In genomic region chr20:46151936-46152335, GRCh38 we compare ENCODE assay signal across 10 cellular contexts. TPM values are rescaled to one million over a fixed set of nuclear protein-coding genes. Genes with fewer than 3 reads are reported as not detected.
A peak's percentile ranks its signal among the peaks of the same experiment; 100 is the strongest.
DNase-seq lines count a peak whose midpoint lies in the region; ATAC-seq and TF ChIP-seq lines count a peak whose summit lies in the region.
"Had no signal": no experiment of that assay in that cellular context is flagged by ENCODE, and none has a peak within 500 bp of the region (broad histone marks: within the 10 kb centered on the region; RNA-seq: fewer than 3 reads in every experiment).

No MANE protein-coding gene starts in this region.

- ATAC-seq in HG02970 (IDR thresholded peaks at IDR 0.05; ENCODE audit: low FRiP score, unreplicated experiment), result no peak

- H3K9me3 ChIP-seq in SJCRH30 (replicated peaks) (no peaks in the 10 kb centered on the region), vagina (no peaks in the 10 kb centered on the region)
- H3K9me3 ChIP-seq: MG63 had no signal

- H3K27me3 ChIP-seq in SJCRH30, result peaks cover 54% of the 10 kb centered on the region
- H3K27me3 ChIP-seq in vagina, result no peaks in the 10 kb centered on the region

- DNase-seq in activated CD8-positive, alpha-beta memory T cell treated with anti-CD3 and anti-CD28 coated beads, Interleukin-2, amount 50 U/mL, for 48 hours, result peak; percentile 65
- no peak for DNase-seq in activated CD8-positive, alpha-beta memory T cell treated with anti-CD3 and anti-CD28 coated beads for 24 hours
- peak; percentile 71 for DNase-seq in HuH-7.5 (ENCODE audit: low spot score)
- peak; percentile 25 to 52 for DNase-seq in T47D (ENCODE audit: low read depth in 1 of 2, low spot score in 1 of 2)
- peak; percentile 3 to 8 for DNase-seq in stimulated activated CD4-positive, alpha-beta T cell treated with anti-CD3 and anti-CD28 coated beads, Interleukin-1b, Interleukin-23, amount 100 ng/mL, for 4 hours (ENCODE audit: low read depth in 2 of 2)
- DNase-seq in SJCRH30, result no peak
- no peak for DNase-seq in vagina (ENCODE audit: extremely low spot score in 2 of 2)
- DNase-seq: MG63, T1000 had no signal

- TF ChIP-seq CTCF in vagina (IDR thresholded peaks at IDR 0.05), result no peak

- in situ Hi-C loops in T47D (cut with HindIII; ENCODE audit: low pct_unique_long_range_greater_than_20kb, low sequenced_read_pairs), result no loop called here

- no peak overlapping the region for H3K4me3 ChIP-seq in SJCRH30
- no peak overlapping the region for H3K4me3 ChIP-seq in vagina
- H3K4me3 ChIP-seq: MG63 had no signal

- no peak for TF ChIP-seq POLR2A in vagina (IDR thresholded peaks at IDR 0.05)

- intact Hi-C loops in vagina (cut with DNase I), result no loop called here

- no peaks in the 10 kb centered on the region for H3K36me3 ChIP-seq in SJCRH30
- H3K36me3 ChIP-seq in vagina, result no peaks in the 10 kb centered on the region
- H3K36me3 ChIP-seq: MG63 had no signal

- H3K4me1 ChIP-seq in SJCRH30 (no peaks in the 10 kb centered on the region), vagina (no peaks in the 10 kb centered on the region)

- H3K27ac ChIP-seq in SJCRH30, result no peak overlapping the region
- no peak overlapping the region for H3K27ac ChIP-seq in vagina

RNA-seq across cellular contexts. Expression of gene CD40, which starts 33.8 kb away (rescaled TPM):
- total RNA-seq in SJCRH30 (2014; rRNA removed; shearing (Covaris generic)), result 0.10 and 0.12 TPM in 2 replicates
- total RNA-seq in vagina, result 24.6 TPM

Comparison
In these comparisons a context has a peak if more than half of its experiments do, and no peak if none do; other contexts are left out.
1. DNase-seq: peak in activated CD8-positive, alpha-beta memory T cell treated with anti-CD3 and anti-CD28 coated beads, Interleukin-2, amount 50 U/mL, for 48 hours (single experiment), HuH-7.5 (single experiment), T47D (2 of 2) and stimulated activated CD4-positive, alpha-beta T cell treated with anti-CD3 and anti-CD28 coated beads, Interleukin-1b, Interleukin-23, amount 100 ng/mL, for 4 hours (2 of 2); none in activated CD8-positive, alpha-beta memory T cell treated with anti-CD3 and anti-CD28 coated beads for 24 hours (single experiment), SJCRH30 (0 of 2) and vagina (0 of 2).
2. RNA of gene CD40, which starts 33.8 kb away (total RNA-seq): 24.6 TPM in vagina (single experiment); 0.10 to 0.12 TPM in SJCRH30; every median in the first group is over 10 times any median in the second.